In the genomic region with DNA sequence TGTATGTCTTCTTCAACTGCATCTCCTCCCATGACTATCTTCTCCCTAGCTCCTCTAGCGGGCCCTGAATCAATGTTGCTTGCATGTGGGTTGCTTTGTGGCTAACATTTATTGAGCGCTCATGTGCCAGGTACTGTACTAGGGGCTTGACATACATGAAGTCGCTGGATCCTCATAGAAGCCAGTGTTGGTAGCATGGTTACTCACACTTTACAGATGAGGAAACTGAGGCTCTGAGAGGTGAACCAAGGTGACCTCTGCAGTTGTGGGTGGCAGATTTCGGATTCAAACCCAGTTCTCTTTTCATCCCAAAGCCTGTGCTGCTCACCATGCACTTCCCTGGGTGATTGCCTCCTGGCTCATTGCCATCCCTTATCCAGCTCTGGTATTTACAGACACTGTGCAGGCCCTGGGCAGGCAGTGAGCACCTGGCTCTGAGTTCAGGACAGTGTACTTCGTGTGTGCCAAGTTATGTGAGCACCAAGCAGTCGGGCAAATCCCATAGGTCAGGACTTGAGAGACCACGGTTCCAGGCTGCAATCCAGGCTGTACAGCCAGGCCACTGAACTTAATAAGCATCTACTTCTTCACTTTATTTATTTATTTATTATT, we compare ENCODE assay signal across 8 cellular contexts. TPM values are rescaled to one million over a fixed set of nuclear protein-coding genes. Genes with fewer than 3 reads are reported as not detected.
DNase-seq lines count a peak whose midpoint lies in the region; FAIRE-seq lines count a peak whose summit lies in the region.

No MANE protein-coding gene starts in this region.

- H3K9me3 ChIP-seq in NT2/D1 (ENCODE audit: insufficient read depth, low read length) (no peaks in the 10 kb centered on the region), duodenal mucosa (ENCODE audit: control insufficient read depth in 1 of 2, low read length in 2 of 2) (no peaks in the 10 kb centered on the region)

- H3K36me3 ChIP-seq in NT2/D1 (ENCODE audit: insufficient read depth, insufficient read length, low read length) (peaks cover 79% of the 10 kb centered on the region), duodenal mucosa (ENCODE audit: control insufficient read depth in 1 of 2, insufficient read depth in 2 of 2, low read length in 2 of 2) (peaks cover 25 to 31% of the 10 kb centered on the region in 2 donors)

- H3K27me3 ChIP-seq in NT2/D1 (ENCODE audit: insufficient read depth, insufficient read length) (no peaks in the 10 kb centered on the region), duodenal mucosa (ENCODE audit: control insufficient read depth in 1 of 2, insufficient read depth in 2 of 2, low read length in 2 of 2) (no peaks in the 10 kb centered on the region)

- peak overlapping the region; percentile 100 for H3K9ac ChIP-seq in NT2/D1 (ENCODE audit: insufficient read length, low read depth)
- H3K9ac ChIP-seq in duodenal mucosa (ENCODE audit: low read depth in 1 of 2, low read length in 2 of 2), result peak overlapping the region; percentile 92 to 96

- H3K4me1 ChIP-seq in NT2/D1 (ENCODE audit: insufficient read depth, insufficient read length), result peaks cover 11% of the 10 kb centered on the region
- H3K4me1 ChIP-seq in duodenal mucosa (ENCODE audit: control insufficient read depth in 1 of 2, insufficient read depth in 2 of 2, low read length in 2 of 2), result peaks cover 28 to 41% of the 10 kb centered on the region in 2 donors

- H3K4me3 ChIP-seq in NT2/D1 (ENCODE audit: insufficient read length, low read depth), result peak overlapping the region; percentile 100
- H3K4me3 ChIP-seq in duodenal mucosa (ENCODE audit: low read depth in 1 of 2, low read length in 2 of 2), result peak overlapping the region; percentile 94 to 95

- H3K27ac ChIP-seq in duodenal mucosa (ENCODE audit: low read depth, low read length), result no peak overlapping the region

- peak; percentile 69 for FAIRE-seq in GM19239 (lab: Jason Lieb, UNC)

- DNase-seq in GM19239 (ENCODE audit: insufficient read length, low spot score), result no peak
- no peak for DNase-seq in NT2/D1 (ENCODE audit: low read depth, low spot score)
- DNase-seq in myocyte (ENCODE audit: low read depth), result peak; percentile 42
- DNase-seq in ecto neural progenitor cell (ENCODE audit: low spot score), result no peak
- no peak for DNase-seq in NCI-H1436 (lab: John Stamatoyannopoulos, UW)
- DNase-seq in GDM1 (lab: John Stamatoyannopoulos, UW), result no peak
- DNase-seq in SW480 (ENCODE audit: low spot score), result no peak

RNA-seq across cellular contexts. Expression of a gene that starts 1.3 kb away (rescaled TPM):
- 17.1 and 19.6 TPM in 2 replicates for total RNA-seq in myocyte
- polyA plus RNA-seq in myocyte (2012), result 19.2 TPM

RNA-seq across cellular contexts. Expression of a gene that starts 1.4 kb away (rescaled TPM):
- total RNA-seq in myocyte, result 1,595 and 2,040 TPM in 2 replicates
- 1,528 TPM for polyA plus RNA-seq in myocyte (2012)

RNA-seq across cellular contexts. Expression of a gene that starts 28.4 kb away (rescaled TPM):
- 9.0 and 10.3 TPM in 2 replicates for total RNA-seq in myocyte
- polyA plus RNA-seq in myocyte (2012), result 5.4 TPM

RNA-seq across cellular contexts. Expression of a gene that starts 55.6 kb away (rescaled TPM):
- 18.5 and 18.8 TPM in 2 replicates for total RNA-seq in myocyte
- 10.3 TPM for polyA plus RNA-seq in myocyte (2012)
